17 cellular contexts compared by ENCODE assay signal in the genomic region with DNA sequence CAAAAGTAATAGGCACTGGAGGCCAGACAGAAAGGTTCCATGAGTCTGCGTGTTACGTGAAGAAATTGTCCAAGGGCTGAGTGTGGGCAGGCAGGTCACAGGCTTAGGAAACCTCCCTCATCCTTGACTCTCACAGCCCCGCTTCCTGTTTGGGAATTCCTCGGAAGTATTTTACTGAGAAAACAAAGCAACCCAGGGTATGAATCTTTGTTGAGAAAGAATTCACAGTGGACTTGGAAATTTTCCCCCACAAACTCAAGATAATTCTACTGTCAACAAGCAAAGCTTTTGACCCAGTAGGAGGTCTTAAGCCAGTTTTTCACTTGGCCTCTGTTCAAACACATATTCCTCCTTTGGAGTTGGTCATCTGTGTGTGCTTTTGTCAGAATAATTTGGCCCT.
DNase-seq lines count a peak whose midpoint lies in the region; ATAC-seq and TF ChIP-seq lines count a peak whose summit lies in the region.
"Had no signal": no experiment of that assay in that cellular context is flagged by ENCODE, and none has a peak within 500 bp of the region (broad histone marks: within the 10 kb centered on the region; RNA-seq: fewer than 3 reads in every experiment).

No MANE protein-coding gene starts in this region.

- no peak overlapping the region for H3K56ac ChIP-seq in mesendoderm (ENCODE audit: low read length)

- H3K18ac ChIP-seq in mesendoderm (ENCODE audit: low read length), result no peak overlapping the region

- no peaks in the 10 kb centered on the region for H3K4me1 ChIP-seq in mesendoderm (ENCODE audit: control insufficient read depth, low read depth, low read length)
- H3K4me1 ChIP-seq: BLaER1 treated with 17β-estradiol and CSF1 and Interleukin-3, amounts not matched to agents 10 nM and 100 nM; suprapubic skin had no signal

- no peak overlapping the region for H4K8ac ChIP-seq in mesendoderm (ENCODE audit: low read depth, low read length)

- no peak for TF ChIP-seq CTCF in chondrocyte (IDR thresholded peaks at IDR 0.05)

- no peak overlapping the region for H2BK5ac ChIP-seq in mesendoderm (ENCODE audit: low read length)

- H3K79me1 ChIP-seq in mesendoderm (ENCODE audit: low read length), result no peaks in the 10 kb centered on the region

- H3K36me3 Mint-ChIP-seq in chondrocyte (ENCODE audit: low read depth), result peaks cover 2% of the 10 kb centered on the region
- H3K36me3 Mint-ChIP-seq: activated naive CD4-positive, alpha-beta T cell treated with anti-CD3 and anti-CD28 coated beads, Interleukin-2, amount 50 U/mL, for 24 hours had no signal

- H3K27me3 Mint-ChIP-seq in chondrocyte (ENCODE audit: low read depth), result no peaks in the 10 kb centered on the region
- H3K27me3 Mint-ChIP-seq: activated naive CD4-positive, alpha-beta T cell treated with anti-CD3 and anti-CD28 coated beads, Interleukin-2, amount 50 U/mL, for 24 hours had no signal

- no peak overlapping the region for H2BK120ac ChIP-seq in mesendoderm (ENCODE audit: low read depth, low read length)

- H3K27ac Mint-ChIP-seq in chondrocyte (ENCODE audit: unreplicated experiment), result peak overlapping the region; percentile 32
- H3K27ac Mint-ChIP-seq: activated naive CD4-positive, alpha-beta T cell treated with anti-CD3 and anti-CD28 coated beads, Interleukin-2, amount 50 U/mL, for 24 hours had no signal

- no peak overlapping the region for H3K23ac ChIP-seq in mesendoderm (ENCODE audit: low read length)

- H2BK15ac ChIP-seq in mesendoderm (replicated peaks; ENCODE audit: low read depth), result no peak overlapping the region

- no peaks in the 10 kb centered on the region for H3K79me2 ChIP-seq in mesendoderm (ENCODE audit: control insufficient read depth, insufficient read depth, low read length)

- H4K5ac ChIP-seq in mesendoderm (ENCODE audit: low read length), result no peak overlapping the region

- no peak overlapping the region for H3K9ac ChIP-seq in mesendoderm (ENCODE audit: low read length)
- H3K9ac ChIP-seq: BLaER1 treated with 17β-estradiol and CSF1 and Interleukin-3, amounts not matched to agents 10 nM and 100 nM; GM23248 had no signal

- H3K4me1 Mint-ChIP-seq in chondrocyte (ENCODE audit: low read depth), result peaks cover 11% of the 10 kb centered on the region
- H3K4me1 Mint-ChIP-seq: activated naive CD4-positive, alpha-beta T cell treated with anti-CD3 and anti-CD28 coated beads, Interleukin-2, amount 50 U/mL, for 24 hours; central memory CD8-positive, alpha-beta T cell had no signal

- peak overlapping the region; percentile 48 for H3K27ac ChIP-seq in mesendoderm (ENCODE audit: low read depth, low read length)
- H3K27ac ChIP-seq: BLaER1 treated with 17β-estradiol and CSF1 and Interleukin-3, amounts not matched to agents 10 nM and 100 nM; GM23248; PC-9; suprapubic skin had no signal

- no peak for ATAC-seq in HG02588 (IDR thresholded peaks at IDR 0.05; ENCODE audit: unreplicated experiment)

- no peak overlapping the region for H3K4me3 ChIP-seq in mesendoderm (ENCODE audit: low read length)
- H3K4me3 ChIP-seq: BLaER1 treated with 17β-estradiol and CSF1 and Interleukin-3, amounts not matched to agents 10 nM and 100 nM; GM23248; PC-9; suprapubic skin had no signal

- peaks cover 2% of the 10 kb centered on the region for H3K9me3 Mint-ChIP-seq in chondrocyte (ENCODE audit: low read depth)
- H3K9me3 Mint-ChIP-seq: activated naive CD4-positive, alpha-beta T cell treated with anti-CD3 and anti-CD28 coated beads, Interleukin-2, amount 50 U/mL, for 24 hours; central memory CD8-positive, alpha-beta T cell had no signal

- WGBS in mesendoderm (ENCODE audit: extremely low coverage, insufficient coverage, low lambda C conversion rate), result no CpG with 5 or more reads among the region's 4 CpGs

- no peaks in the 10 kb centered on the region for H3K27me3 ChIP-seq in mesendoderm (ENCODE audit: insufficient read depth, low read length, poor library complexity)
- H3K27me3 ChIP-seq: BLaER1 treated with 17β-estradiol and CSF1 and Interleukin-3, amounts not matched to agents 10 nM and 100 nM; suprapubic skin had no signal

- H3K36me3 ChIP-seq in mesendoderm (ENCODE audit: control insufficient read depth, insufficient read depth, low read length), result no peaks in the 10 kb centered on the region
- H3K36me3 ChIP-seq: BLaER1 treated with 17β-estradiol and CSF1 and Interleukin-3, amounts not matched to agents 10 nM and 100 nM; suprapubic skin had no signal

- no peak overlapping the region for H3K4ac ChIP-seq in mesendoderm (ENCODE audit: low read depth, low read length)

- DNase-seq in M059J (ENCODE audit: low read depth), result peak; percentile 11
- DNase-seq in chondrocyte (ENCODE audit: low spot score), result no peak
- DNase-seq in mesendoderm, result peak; percentile 36
- DNase-seq in 8988T, result no peak
- no peak for DNase-seq in NK-92 treated with Interleukin-12 subunit alpha and Interleukin-12 subunit beta, amount 100 ng/mL, for 24 hours (lab: John Stamatoyannopoulos, UW)
- no peak for DNase-seq in NCI-H1694 (lab: John Stamatoyannopoulos, UW)
- DNase-seq: GM23248, NCI-H1930, NCI-H526 treated with DMSO at 0.1 percent for 48 hours, PC-9, retina had no signal

- H3K4me3 Mint-ChIP-seq in chondrocyte (ENCODE audit: unreplicated experiment), result no peak overlapping the region
- H3K4me3 Mint-ChIP-seq: activated naive CD4-positive, alpha-beta T cell treated with anti-CD3 and anti-CD28 coated beads, Interleukin-2, amount 50 U/mL, for 24 hours; central memory CD8-positive, alpha-beta T cell; neural crest cell had no signal

- H2AK5ac ChIP-seq in mesendoderm (ENCODE audit: low read length), result no peak overlapping the region

- no peak overlapping the region for H3K4me2 ChIP-seq in mesendoderm (ENCODE audit: low read length)
- H3K4me2 ChIP-seq: BLaER1 treated with 17β-estradiol and CSF1 and Interleukin-3, amounts not matched to agents 10 nM and 100 nM; PC-9 had no signal

Comparison
In these comparisons a context has a peak if more than half of its experiments do, and no peak if none do; other contexts are left out.
1. DNase-seq: peak in M059J (single experiment) and mesendoderm (single experiment); none in chondrocyte (single experiment), 8988T (single experiment), NK-92 treated with Interleukin-12 subunit alpha and Interleukin-12 subunit beta, amount 100 ng/mL, for 24 hours (single experiment) and NCI-H1694 (single experiment).